In the genomic region with DNA sequence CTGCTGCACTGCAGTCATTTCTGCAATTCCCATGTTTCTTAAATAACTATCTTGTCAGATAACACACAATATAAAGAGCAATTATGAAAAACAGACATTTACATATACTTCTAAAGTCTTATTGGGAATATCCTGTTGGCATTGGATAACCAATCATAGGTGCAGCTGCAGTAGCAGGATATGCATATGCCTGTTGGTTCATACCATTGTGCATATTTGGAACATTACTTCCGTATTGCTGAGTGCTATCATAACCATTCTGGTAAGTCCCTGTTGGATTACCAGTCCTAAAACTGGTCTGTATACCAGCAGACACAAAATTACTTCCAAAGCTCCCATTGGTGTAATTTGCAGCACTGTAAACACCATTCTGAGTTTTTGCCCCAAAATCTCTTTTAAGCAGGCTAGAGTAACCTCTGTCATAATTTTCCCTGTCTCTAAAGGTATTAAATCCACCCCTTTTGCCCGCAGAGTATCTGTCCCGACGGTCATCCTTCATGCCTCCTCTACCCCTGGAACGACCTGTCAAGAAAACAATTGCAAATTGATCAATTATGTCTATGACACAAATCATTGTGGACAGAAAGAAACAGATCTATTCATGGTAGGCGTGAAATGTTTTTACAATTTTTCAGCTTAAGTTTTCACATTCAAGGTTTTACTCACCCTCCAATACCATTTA, we compare ENCODE assay signal across 9 cellular contexts. TPM values are rescaled to one million over a fixed set of nuclear protein-coding genes. Genes with fewer than 3 reads are reported as not detected.
DNase-seq lines count a peak whose midpoint lies in the region; ATAC-seq and TF ChIP-seq lines count a peak whose summit lies in the region.
"Had no signal": no experiment of that assay in that cellular context is flagged by ENCODE, and none has a peak within 500 bp of the region (broad histone marks: within the 10 kb centered on the region; RNA-seq: fewer than 3 reads in every experiment).

No MANE protein-coding gene starts in this region.

- H3K4me2 ChIP-seq in neural progenitor cell, result no peak overlapping the region

- peaks cover 23% of the 10 kb centered on the region for H3K4me1 ChIP-seq in neural progenitor cell

- H3K4me3 ChIP-seq in NB4 (ENCODE audit: low read depth, low read length) (no peak overlapping the region), neural progenitor cell (no peak overlapping the region)

- no peak for TF ChIP-seq POLR2A in NB4 (IDR thresholded peaks at IDR 0.05; ENCODE audit: extremely low read depth, insufficient read length)

- no peaks in the 10 kb centered on the region for H3K27me3 ChIP-seq in neural progenitor cell

- H2AFZ ChIP-seq in neural progenitor cell (replicated peaks), result no peak overlapping the region

- peak; percentile 63 for DNase-seq in EH (ENCODE audit: low read depth)
- peak; percentile 11 for DNase-seq in NB4 (ENCODE audit: low read depth)
- DNase-seq in central memory CD4-positive, alpha-beta T cell, result peak; percentile 22
- DNase-seq in neural progenitor cell (ENCODE audit: low spot score), result no peak
- no peak for DNase-seq in NK-92 (lab: John Stamatoyannopoulos, UW; ENCODE audit: unreplicated experiment)
- no peak for DNase-seq in activated CD4-positive, alpha-beta T cell treated with anti-CD3 and anti-CD28 coated beads for 4 hours
- DNase-seq: activated CD8-positive, alpha-beta memory T cell treated with anti-CD3 and anti-CD28 coated beads, Interleukin-2, amount 50 U/mL, for 4 hours; SIG-M5 had no signal

- no peaks in the 10 kb centered on the region for H3K9me3 Mint-ChIP-seq in neural progenitor cell

- peaks cover 55% of the 10 kb centered on the region for H3K36me3 ChIP-seq in neural progenitor cell

- H3K36me3 Mint-ChIP-seq in neural progenitor cell, result peaks cover 45% of the 10 kb centered on the region

- peak overlapping the region; percentile 24 for H3K27ac Mint-ChIP-seq in neural progenitor cell

- peaks cover 86% of the 10 kb centered on the region for H3F3A ChIP-seq in neural progenitor cell (ENCODE audit: low read depth)

- no peak for ATAC-seq in HG02973 (IDR thresholded peaks at IDR 0.05; ENCODE audit: unreplicated experiment)

- peaks cover 41% of the 10 kb centered on the region for H3K4me1 Mint-ChIP-seq in neural progenitor cell

- H3K9me3 ChIP-seq in neural progenitor cell (ENCODE audit: low read depth), result no peaks in the 10 kb centered on the region

- peak overlapping the region; percentile 91 for H3K27ac ChIP-seq in neural progenitor cell

- H4K20me1 ChIP-seq in neural progenitor cell (ENCODE audit: low read depth), result peaks cover 87% of the 10 kb centered on the region

- TF ChIP-seq CTCF in NB4 (IDR thresholded peaks at IDR 0.05; ENCODE audit: low read depth, low read length), result no peak
- TF ChIP-seq CTCF in neural progenitor cell (IDR thresholded peaks at IDR 0.05), result no peak

- H3K4me3 Mint-ChIP-seq in neural progenitor cell, result peak overlapping the region; percentile 39

- H3K9ac ChIP-seq in neural progenitor cell, result no peak overlapping the region

- H3K79me2 ChIP-seq in neural progenitor cell (ENCODE audit: low read depth), result peaks cover 75% of the 10 kb centered on the region

- H3K27me3 Mint-ChIP-seq in neural progenitor cell (ENCODE audit: insufficient read depth, low read depth), result peaks cover 7% of the 10 kb centered on the region

RNA-seq across cellular contexts. Expression of a gene that starts 3.1 kb away (rescaled TPM):
- 29.5 and 33.9 TPM in 2 replicates for total RNA-seq in neural progenitor cell (ENCODE audit: low replicate concordance)

RNA-seq across cellular contexts. Expression of a gene that starts 6.1 kb away (rescaled TPM):
- total RNA-seq in neural progenitor cell (ENCODE audit: low replicate concordance), result 967 and 1,090 TPM in 2 replicates

RNA-seq across cellular contexts. Expression of a gene that starts 6.8 kb away (rescaled TPM):
- total RNA-seq in neural progenitor cell (ENCODE audit: low replicate concordance), result 75.4 and 76.9 TPM in 2 replicates

RNA-seq across cellular contexts. Expression of a gene that starts 51.0 kb away (rescaled TPM):
- total RNA-seq in neural progenitor cell (ENCODE audit: low replicate concordance), result not detected in 2 replicates

Comparison
In these comparisons a context has a peak if more than half of its experiments do, and no peak if none do; other contexts are left out.
1. DNase-seq: peak in EH (single experiment), NB4 (single experiment) and central memory CD4-positive, alpha-beta T cell (single experiment); none in neural progenitor cell (single experiment), NK-92 (single experiment) and activated CD4-positive, alpha-beta T cell treated with anti-CD3 and anti-CD28 coated beads for 4 hours (0 of 2).